In the genomic region with DNA sequence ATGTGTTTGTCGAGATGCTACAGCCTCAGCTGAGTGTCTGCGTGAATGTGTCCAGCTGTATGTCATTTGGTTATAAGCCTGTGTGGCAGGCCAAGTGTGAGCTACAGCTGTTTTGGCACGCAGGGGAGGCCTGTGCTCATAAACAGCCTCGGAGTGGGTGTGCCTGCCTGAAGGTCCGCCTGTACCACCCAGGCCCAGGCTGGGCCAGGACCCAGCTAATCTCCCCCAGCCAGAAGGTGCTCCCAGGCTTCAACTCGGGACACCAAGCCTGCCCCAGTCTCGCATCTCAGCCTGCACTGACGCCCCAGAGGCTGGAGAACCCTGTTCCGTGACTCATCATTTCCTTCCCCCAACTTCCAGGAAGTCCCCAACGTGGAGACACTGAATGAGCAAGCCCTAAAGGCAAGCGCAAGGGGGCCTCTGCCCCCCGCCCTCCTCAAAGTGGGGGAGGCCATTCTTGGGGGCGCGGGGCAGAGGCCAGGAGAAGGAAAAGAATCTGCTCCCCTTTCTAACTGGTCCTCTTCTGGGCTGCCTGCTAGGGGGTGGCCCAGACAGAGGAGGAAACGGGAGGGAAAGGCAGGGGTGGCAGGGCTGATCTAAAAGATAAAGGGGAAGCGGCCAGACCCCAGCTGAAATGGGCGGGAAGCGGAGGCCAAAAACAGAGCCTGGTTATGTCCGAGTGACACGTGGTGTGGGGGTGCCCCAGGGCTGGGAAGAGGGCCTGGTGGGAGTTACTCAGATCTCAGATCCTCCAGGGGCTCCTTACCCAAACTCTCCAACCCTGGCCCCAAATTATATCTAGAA, we compare ENCODE assay signal across 8 cellular contexts. TPM values are rescaled to one million over a fixed set of nuclear protein-coding genes. Genes with fewer than 3 reads are reported as not detected.
DNase-seq lines count a peak whose midpoint lies in the region; ATAC-seq and TF ChIP-seq lines count a peak whose summit lies in the region.

No MANE protein-coding gene starts in this region.

- H3K27me3 ChIP-seq in GM06990 (replicated peaks; ENCODE audit: control insufficient read depth, insufficient read depth, low read length) (no peaks in the 10 kb centered on the region), thoracic aorta (replicated peaks; ENCODE audit: insufficient read depth) (no peaks in the 10 kb centered on the region)

- H3K27ac ChIP-seq in thoracic aorta: peak overlapping the region; percentile 79 to 86

- ATAC-seq in omental fat pad (ENCODE audit: low FRiP score): peak; percentile 72
- no peak for ATAC-seq in thoracic aorta (ENCODE audit: insufficient number of reproducible peaks, low FRiP score, low read depth)
- no peak for ATAC-seq in GM21723 (IDR thresholded peaks at IDR 0.05; ENCODE audit: unreplicated experiment)

- DNase-seq in GM06990 (ENCODE audit: extremely low read depth, insufficient read length) (peak; percentile 82), HPDE6-E6E7 (ENCODE audit: extremely low spot score) (peak; percentile 90), SHP77 treated with DMSO at 0.1 percent for 48 hours (lab: John Stamatoyannopoulos, UW) (peak; percentile 22), foreskin melanocyte (peak; percentile 48), omental fat pad (ENCODE audit: low spot score) (peak; percentile 69), thoracic aorta (ENCODE audit: low spot score) (no peak)
- peak; percentile 81 for DNase-seq in activated T-helper 9 cell treated with anti-CD3 and anti-CD28 coated beads, Interleukin-2, amount 50 U/mL, for 16 hours (ENCODE audit: low read depth)

- peaks cover 5 to 42% of the 10 kb centered on the region in 2 donors for H3K4me1 ChIP-seq in thoracic aorta (ENCODE audit: control insufficient read depth in 1 of 2, low read depth in 2 of 2)

- TF ChIP-seq CTCF in GM06990 (IDR thresholded peaks at IDR 0.05; ENCODE audit: insufficient read depth, low read length, poor library complexity, severe bottlenecking): peak; percentile 7
- TF ChIP-seq CTCF in omental fat pad (IDR thresholded peaks at IDR 0.05): no peak
- no peak for TF ChIP-seq CTCF in thoracic aorta (IDR thresholded peaks at IDR 0.05)

- H3K4me3 ChIP-seq in GM06990 (replicated peaks; ENCODE audit: low read depth, low read length) (peak overlapping the region; percentile 89), thoracic aorta (peak overlapping the region; percentile 92)

- no peaks in the 10 kb centered on the region for H3K9me3 ChIP-seq in thoracic aorta

- H3K36me3 ChIP-seq in GM06990 (ENCODE audit: control insufficient read depth, insufficient read depth, low read length) (peaks cover 12% of the 10 kb centered on the region), thoracic aorta (peaks cover 12% of the 10 kb centered on the region)

RNA-seq across cellular contexts. Expression of gene SLC1A5, which starts 2.0 kb away (rescaled TPM):
- total RNA-seq in omental fat pad: 100 to 1,000 TPM in 3 of 4 donors, 10 to 100 TPM in 1; 86.7 to 158 (median 140) TPM
- total RNA-seq in thoracic aorta: 10 to 100 TPM; 48.7 to 66.2 TPM

RNA-seq across cellular contexts. Expression of gene STRN4, which starts 40.2 kb away (rescaled TPM):
- total RNA-seq in omental fat pad: 10 to 100 TPM; 33.6 to 92.3 (median 64.7) TPM
- total RNA-seq in thoracic aorta: 10 to 100 TPM; 60.9 to 66.7 TPM

RNA-seq across cellular contexts. Expression of gene FKRP, which starts 40.6 kb away (rescaled TPM):
- 10 to 100 TPM in 3 of 4 donors, 1 to 10 TPM in 1; 9.2 to 20.5 (median 13.9) TPM for total RNA-seq in omental fat pad
- 10 to 100 TPM; 20.6 to 99.2 TPM for total RNA-seq in thoracic aorta
